In the genomic region with DNA sequence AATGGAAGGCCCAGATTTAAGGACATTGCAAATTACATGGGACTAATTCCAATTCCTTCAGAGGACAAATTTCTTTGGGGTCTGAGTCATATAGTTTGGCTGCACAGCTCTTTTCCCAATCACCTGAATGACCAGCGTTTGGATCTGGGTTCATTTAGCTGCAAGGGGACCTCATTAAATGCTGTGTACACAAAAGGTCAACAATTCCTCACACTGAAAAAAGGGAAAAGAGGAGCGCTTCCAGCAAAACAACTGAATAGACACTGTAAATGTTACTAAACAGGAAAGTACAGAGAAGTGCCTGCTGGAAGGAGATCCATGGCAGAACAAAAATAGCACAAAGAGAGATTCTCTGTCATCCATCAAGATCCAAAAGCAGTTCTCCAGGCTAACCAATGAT, we compare ENCODE assay signal across 25 cellular contexts.
"Had no signal": no experiment of that assay in that cellular context is flagged by ENCODE, and none has a peak within 500 bp of the region (broad histone marks: within the 10 kb centered on the region; RNA-seq: fewer than 3 reads in every experiment).

No MANE protein-coding gene starts in this region.

- H3K4me3 ChIP-seq: pancreas, prostate gland, right lobe of liver, sigmoid colon, stomach, suprapubic skin, testis, tibial artery, transverse colon, upper lobe of right lung, uterus had no signal

- H3K9me3 ChIP-seq: neutrophil, pancreas, prostate gland, right lobe of liver, sigmoid colon, stomach, suprapubic skin, testis, tibial artery, transverse colon, upper lobe of right lung, uterus had no signal

- H3K27ac ChIP-seq: neutrophil, pancreas, prostate gland, right lobe of liver, sigmoid colon, stomach, suprapubic skin, testis, tibial artery, transverse colon, upper lobe of right lung, uterus had no signal

- ATAC-seq: naive thymus-derived CD8-positive, alpha-beta T cell; natural killer cell treated with Interleukin-12 subunit alpha and Interleukin-12 subunit beta and Interleukin-15 and Interleukin-18, amount 100 ng/mL, for 72 hours; pancreas; right cardiac atrium; right lobe of liver; stimulated activated effector memory CD8-positive, alpha-beta T cell treated with anti-CD3 and anti-CD28 coated beads, Interleukin-12 subunit alpha, Interleukin-12 subunit beta, amount 100 ng/mL, for 72 hours; stimulated activated naive B cell treated with anti-CD40 and anti-IgM and Interleukin-4, amounts not matched to agents 10 μg/mL and 1 μg/mL and 100 μg/mL, for 72 hours; upper lobe of right lung had no signal

- H3K36me3 ChIP-seq: neutrophil, pancreas, prostate gland, right lobe of liver, sigmoid colon, stomach, suprapubic skin, tibial artery, transverse colon, upper lobe of right lung, uterus had no signal

- H3K4me1 ChIP-seq: pancreas, prostate gland, right lobe of liver, sigmoid colon, stomach, suprapubic skin, testis, tibial artery, transverse colon, upper lobe of right lung, uterus had no signal

- DNase-seq: naive thymus-derived CD8-positive, alpha-beta T cell; nephron progenitor cell; nucleus accumbens; pancreas; right cardiac atrium; right lobe of liver; sigmoid colon; small intestine; stimulated activated CD4-positive, alpha-beta T cell treated with anti-CD3 and anti-CD28 coated beads, Interleukin-15, amount 100 ng/mL, for 24 hours; stimulated activated CD4-positive, alpha-beta T cell treated with anti-CD3 and anti-CD28 coated beads, Interleukin-2, amount 100 ng/mL, for 24 hours; stimulated activated CD4-positive, alpha-beta T cell treated with anti-CD3 and anti-CD28 coated beads, Interleukin-2, amount 100 ng/mL, for 48 hours; stimulated activated CD4-positive, alpha-beta T cell treated with anti-CD3 and anti-CD28 coated beads, Interleukin-4, amount 100 ng/mL, for 24 hours; stimulated activated naive B cell treated with anti-CD40 and anti-IgM and Interleukin-4, amounts not matched to agents 10 μg/mL and 1 μg/mL and 100 μg/mL, for 72 hours; stimulated activated naive CD4-positive, alpha-beta T cell treated with Interleukin-2 at 50 U/mL for 16 hours; stomach; testis; tibial artery; transverse colon; upper lobe of right lung; uterus had no signal

- H3K27me3 ChIP-seq: neutrophil, pancreas, right lobe of liver, sigmoid colon, stomach, suprapubic skin, testis, tibial artery, transverse colon, upper lobe of right lung, uterus had no signal
